ENCODE assay signal across 1 cellular context in genomic region chr9:75432888-75433287, GRCh38.
TF ChIP-seq lines count a peak whose summit lies in the region.

No MANE protein-coding gene starts in this region.

TF ChIP-seq in liver, 16 proteins besides CTCF, POLR2A, EP300 and RAD21:
- no peak for TF ChIP-seq ZBTB33 (IDR thresholded peaks at IDR 0.05)
- TF ChIP-seq ATF3 (IDR thresholded peaks at IDR 0.05): no peak
- TF ChIP-seq HNF4G (IDR thresholded peaks at IDR 0.05): no peak
- TF ChIP-seq NR2F2 (IDR thresholded peaks at IDR 0.05): peak; percentile 46
- TF ChIP-seq RXRA (IDR thresholded peaks at IDR 0.05): no peak
- no peak for TF ChIP-seq FOXA2 (IDR thresholded peaks at IDR 0.05)
